In genomic region chr9:33329996-33330395, GRCh38 we compare ENCODE assay signal across 12 cellular contexts. TPM values are rescaled to one million over a fixed set of nuclear protein-coding genes. Genes with fewer than 3 reads are reported as not detected.
A peak's percentile ranks its signal among the peaks of the same experiment; 100 is the strongest.
DNase-seq lines count a peak whose midpoint lies in the region; ATAC-seq, FAIRE-seq and TF ChIP-seq lines count a peak whose summit lies in the region.
"Had no signal": no experiment of that assay in that cellular context is flagged by ENCODE, and none has a peak within 500 bp of the region (broad histone marks: within the 10 kb centered on the region; RNA-seq: fewer than 3 reads in every experiment).

No MANE protein-coding gene starts in this region.

- in situ Hi-C loops in IMR-90 (cut with MboI; ENCODE audit: low sequenced_read_pairs) = no loop called here

- H2AK9ac ChIP-seq in IMR-90 (replicated peaks; ENCODE audit: low read depth, low read length, poor library complexity) = no peak overlapping the region

- POLR2A ChIA-PET in IMR-90 (lab: Charles Lee; ENCODE audit: unreplicated experiment) = no interaction called here

- TF ChIP-seq POLR2A in IMR-90 (IDR thresholded peaks at IDR 0.05; ENCODE audit: low read depth, low read length) = 0 out of 2 replicates have a peak, but pooled peaks have one; percentile 22
- TF ChIP-seq POLR2A in breast epithelium (IDR thresholded peaks at IDR 0.05) = no peak
- TF ChIP-seq POLR2A in suprapubic skin (IDR thresholded peaks at IDR 0.05) = no peak

- TF ChIP-seq EP300 in suprapubic skin (IDR thresholded peaks at IDR 0.05) = no peak

- dilution Hi-C loops in IMR-90 (cut with HindIII; ENCODE audit: low sequenced_read_pairs, unreplicated experiment) = no loop called here

- TF ChIP-seq CTCF in IMR-90 (conservative IDR thresholded peaks at IDR 0.05; ENCODE audit: low read depth, low read length) = no peak
- TF ChIP-seq CTCF in breast epithelium (IDR thresholded peaks at IDR 0.05) = no peak
- TF ChIP-seq CTCF in kidney (IDR thresholded peaks at IDR 0.05; ENCODE audit: borderline replicate concordance, extremely low read depth, insufficient read depth) = no peak
- no peak for TF ChIP-seq CTCF in suprapubic skin (IDR thresholded peaks at IDR 0.05)

- no peaks in the 10 kb centered on the region for H4K20me1 ChIP-seq in IMR-90 (ENCODE audit: insufficient read depth, low read length)

- H3K9me3 ChIP-seq in IMR-90 (ENCODE audit: control insufficient read depth, insufficient read depth, low read length) (no peaks in the 10 kb centered on the region), breast epithelium (no peaks in the 10 kb centered on the region), kidney (ENCODE audit: control insufficient read depth in 1 of 2, low read length in 2 of 2) (no peaks in the 10 kb centered on the region), suprapubic skin (no peaks in the 10 kb centered on the region)

- no peak overlapping the region for H2BK15ac ChIP-seq in IMR-90 (ENCODE audit: low read depth, low read length)

- WGBS in IMR-90 (ENCODE audit: extremely low coverage in 2 of 2, insufficient read length in 1 of 2), 2 experiments = no CpG with 5 or more reads among the region's 5 CpGs
- WGBS in suprapubic skin = 83% methylated on average over 5 of the region's 5 CpGs

- H3K27ac ChIP-seq in IMR-90 (ENCODE audit: insufficient read depth, low read length) = peak overlapping the region; percentile 62; the same call in 1 of the 2 replicates
- H3K27ac ChIP-seq in breast epithelium = peak overlapping the region; percentile 83 to 88
- H3K27ac ChIP-seq in kidney (ENCODE audit: low read depth in 2 of 2, low read length in 2 of 2) = peak overlapping the region; percentile 33 to 75
- peak overlapping the region; percentile 68 for H3K27ac ChIP-seq in suprapubic skin

- no peak overlapping the region for H2AFZ ChIP-seq in IMR-90 (replicated peaks; ENCODE audit: low read length, poor library complexity)

- FAIRE-seq in kidney (lab: Jason Lieb, UNC) = no peak

- H3K36me3 ChIP-seq in IMR-90 (ENCODE audit: control insufficient read depth, insufficient read depth, low read length) (peaks cover 19% of the 10 kb centered on the region), breast epithelium (no peaks in the 10 kb centered on the region), kidney (ENCODE audit: control insufficient read depth in 1 of 2, insufficient read depth in 2 of 2, low read length in 2 of 2) (peaks cover 8 to 12% of the 10 kb centered on the region in 2 donors), suprapubic skin (peaks cover 82% of the 10 kb centered on the region)

- ATAC-seq in IMR-90 (ENCODE audit: low read depth) = peak; percentile 84
- ATAC-seq: activated CD8-positive, alpha-beta memory T cell treated with anti-CD3 and anti-CD28 coated beads, Interleukin-2, amount 10 ng/mL, durations not matched to agents 7 days and 5 days had no signal

- no TSS peak for BruUV-seq in IMR-90 (replicated peaks; lab: Mats Ljungman, UMichigan)

- H3K9ac ChIP-seq in IMR-90 (ENCODE audit: low read depth, low read length) = no peak overlapping the region; the same call in 1 of the 2 replicates
- no peak overlapping the region for H3K9ac ChIP-seq in kidney (ENCODE audit: low read length in 2 of 2)

- DNase-seq in IMR-90 = peak; percentile 87
- DNase-seq in breast epithelium (ENCODE audit: low spot score in 2 of 2) = no peak
- DNase-seq in kidney = no peak
- DNase-seq in suprapubic skin (ENCODE audit: low spot score in 2 of 2) = no peak
- no peak for DNase-seq in stimulated activated CD4-positive, alpha-beta T cell treated with anti-CD3 and anti-CD28 coated beads, Interleukin-4, amount 100 ng/mL, for 4 hours
- DNase-seq in GM03348 (ENCODE audit: low spot score) = no peak
- no peak for DNase-seq in COLO829 (ENCODE audit: low spot score)
- DNase-seq in NCI-H2029 (lab: John Stamatoyannopoulos, UW) = no peak
- DNase-seq: activated CD8-positive, alpha-beta memory T cell treated with anti-CD3 and anti-CD28 coated beads, Interleukin-2, amount 10 ng/mL, durations not matched to agents 7 days and 5 days; caudate nucleus; head of caudate nucleus; T-helper 2 cell had no signal

- H3K4me1 ChIP-seq in IMR-90 (ENCODE audit: control insufficient read depth, insufficient read depth, low read length) = peaks cover 17% of the 10 kb centered on the region
- peaks cover 0 to 8% of the 10 kb centered on the region in 2 donors for H3K4me1 ChIP-seq in breast epithelium
- H3K4me1 ChIP-seq in kidney (ENCODE audit: control insufficient read depth in 1 of 2, insufficient read depth in 1 of 2, low read depth in 1 of 2, low read length in 2 of 2) = peaks cover 4 to 12% of the 10 kb centered on the region in 2 donors
- H3K4me1 ChIP-seq in suprapubic skin = peaks cover 20% of the 10 kb centered on the region

- H4K5ac ChIP-seq in IMR-90 (ENCODE audit: low read depth, low read length) = no peak overlapping the region

- no peak overlapping the region for H3K23ac ChIP-seq in IMR-90 (ENCODE audit: low read depth, low read length)

- no peak overlapping the region for H3K14ac ChIP-seq in IMR-90 (replicated peaks; ENCODE audit: low read depth, low read length)

- H3K56ac ChIP-seq in IMR-90 (ENCODE audit: extremely low read depth, insufficient read depth, low read length) = no peak overlapping the region

- H2AK5ac ChIP-seq in IMR-90 (ENCODE audit: low read depth, low read length) = no peak overlapping the region

- H3K79me1 ChIP-seq in IMR-90 (ENCODE audit: low read depth in 1 of 2, low read length in 2 of 2) = peaks cover 11 to 34% of the 10 kb centered on the region in 2 experiments

- H3K4ac ChIP-seq in IMR-90 (ENCODE audit: low read depth, low read length) = peak overlapping the region; percentile 70; the same call in 1 of the 2 replicates

- no peak overlapping the region; a peak in 1 of 4 replicates for H4K8ac ChIP-seq in IMR-90 (ENCODE audit: low read depth in 2 of 2, low read length in 2 of 2)

- H3K18ac ChIP-seq in IMR-90 (ENCODE audit: low read depth, low read length) = no peak overlapping the region

- H3K9me1 ChIP-seq in IMR-90 (ENCODE audit: insufficient read depth, low read length) = 0 out of 2 replicates have a peak, but pooled peaks cover 10% of the 10 kb centered on the region

- CTCF ChIA-PET in IMR-90 (lab: Yijun Ruan, JAX) = interaction anchor here (0.9 to 1.0 kb wide), 2 partner anchors 43 to 123 kb away, joined by 3 read pairs; no protein-coding TSS in a partner anchor

- no peak overlapping the region for H4K91ac ChIP-seq in IMR-90 (ENCODE audit: insufficient read depth, low read depth, low read length)

- H2BK20ac ChIP-seq in IMR-90 (ENCODE audit: low read depth, low read length) = no peak overlapping the region

- no peak overlapping the region for H2BK120ac ChIP-seq in IMR-90 (ENCODE audit: low read depth, low read length)

- intact Hi-C loops in IMR-90 (cut with micrococcal nuclease) (loop anchor here (1.0 kb wide), 1 partner anchor 9 kb away; no protein-coding TSS in a partner anchor), breast epithelium (cut with DNase I; ENCODE audit: low total_unique reads) (no loop called here), kidney (cut with DNase I) (no loop called here)

- TF ChIP-seq RAD21 in IMR-90 (IDR thresholded peaks at IDR 0.05; ENCODE audit: low read length) = no peak

- H3K27me3 ChIP-seq in IMR-90 (ENCODE audit: control insufficient read depth, insufficient read depth, low read length) = no peaks in the 10 kb centered on the region
- H3K27me3 ChIP-seq in breast epithelium = no peaks in the 10 kb centered on the region
- no peaks in the 10 kb centered on the region for H3K27me3 ChIP-seq in suprapubic skin

- H3K4me3 ChIP-seq in IMR-90 (ENCODE audit: insufficient read depth, low read depth, low read length) = no peak overlapping the region
- no peak overlapping the region for H3K4me3 ChIP-seq in breast epithelium
- H3K4me3 ChIP-seq in kidney (ENCODE audit: low read length in 2 of 2) = no peak overlapping the region
- no peak overlapping the region for H3K4me3 ChIP-seq in suprapubic skin

- H2BK5ac ChIP-seq in IMR-90 (ENCODE audit: low read depth, low read length, poor library complexity, severe bottlenecking) = peak overlapping the region; percentile 96

- H3K4me2 ChIP-seq in IMR-90 (ENCODE audit: low read depth, low read length) = no peak overlapping the region; the same call in 1 of the 2 replicates

TF ChIP-seq in IMR-90, 13 proteins besides CTCF, POLR2A, EP300 and RAD21:
- no peak for TF ChIP-seq CEBPB (IDR thresholded peaks at IDR 0.05; ENCODE audit: low read depth, low read length)
- TF ChIP-seq FOS (IDR thresholded peaks at IDR 0.05; ENCODE audit: low read depth, low read length) = peak; percentile 77
- TF ChIP-seq, protein P1, sequence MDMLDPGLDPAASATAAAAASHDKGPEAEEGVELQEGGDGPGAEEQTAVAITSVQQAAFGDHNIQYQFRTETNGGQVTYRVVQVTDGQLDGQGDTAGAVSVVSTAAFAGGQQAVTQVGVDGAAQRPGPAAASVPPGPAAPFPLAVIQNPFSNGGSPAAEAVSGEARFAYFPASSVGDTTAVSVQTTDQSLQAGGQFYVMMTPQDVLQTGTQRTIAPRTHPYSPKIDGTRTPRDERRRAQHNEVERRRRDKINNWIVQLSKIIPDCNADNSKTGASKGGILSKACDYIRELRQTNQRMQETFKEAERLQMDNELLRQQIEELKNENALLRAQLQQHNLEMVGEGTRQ (IDR thresholded peaks at IDR 0.05; ENCODE audit: low read depth, low read length) = no peak
TF ChIP-seq in IMR-90: peak in this region for 1.

RNA-seq across cellular contexts. Expression of gene NFX1, which starts 39.7 kb away (rescaled TPM):
- total RNA-seq in IMR-90 (2012; rRNA removed) (36.0 and 36.9 TPM in 2 replicates), breast epithelium (10 to 100 TPM; 36.3 to 45.5 (median 38.3) TPM), kidney (46.3 TPM), suprapubic skin (10 to 100 TPM; 42.0 to 91.4 (median 46.0) TPM)
- polyA plus RNA-seq in IMR-90 (2012; rRNA removed) (25.3 and 27.0 TPM in 2 replicates), kidney (ENCODE audit: insufficient read depth, low read depth, low replicate concordance) (12.2 TPM)
- 10.8 and 23.4 TPM in 2 replicates for polyA plus RNA-seq in IMR-90 (2012; cell fraction: cytosol; rRNA removed)
- polyA plus RNA-seq in IMR-90 (2012; cell fraction: nucleus; rRNA removed; ENCODE audit: low replicate concordance) = 31.3 and 53.5 TPM in 2 replicates
